ENCODE assay signal across 1 cellular context in genomic region chr16:8567355-8568230, GRCh38.
TF ChIP-seq lines count a peak whose summit lies in the region.

No MANE protein-coding gene starts in this region.

TF ChIP-seq in K562, 482 proteins besides CTCF, POLR2A, EP300 and RAD21 (continued from another document and continues in another):
- TF ChIP-seq, protein P1, sequence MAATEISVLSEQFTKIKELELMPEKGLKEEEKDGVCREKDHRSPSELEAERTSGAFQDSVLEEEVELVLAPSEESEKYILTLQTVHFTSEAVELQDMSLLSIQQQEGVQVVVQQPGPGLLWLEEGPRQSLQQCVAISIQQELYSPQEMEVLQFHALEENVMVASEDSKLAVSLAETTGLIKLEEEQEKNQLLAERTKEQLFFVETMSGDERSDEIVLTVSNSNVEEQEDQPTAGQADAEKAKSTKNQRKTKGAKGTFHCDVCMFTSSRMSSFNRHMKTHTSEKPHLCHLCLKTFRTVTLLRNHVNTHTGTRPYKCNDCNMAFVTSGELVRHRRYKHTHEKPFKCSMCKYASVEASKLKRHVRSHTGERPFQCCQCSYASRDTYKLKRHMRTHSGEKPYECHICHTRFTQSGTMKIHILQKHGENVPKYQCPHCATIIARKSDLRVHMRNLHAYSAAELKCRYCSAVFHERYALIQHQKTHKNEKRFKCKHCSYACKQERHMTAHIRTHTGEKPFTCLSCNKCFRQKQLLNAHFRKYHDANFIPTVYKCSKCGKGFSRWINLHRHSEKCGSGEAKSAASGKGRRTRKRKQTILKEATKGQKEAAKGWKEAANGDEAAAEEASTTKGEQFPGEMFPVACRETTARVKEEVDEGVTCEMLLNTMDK (IDR thresholded peaks at IDR 0.05; ENCODE audit: borderline replicate concordance, insufficient read depth, low read depth, low read length, poor library complexity, severe bottlenecking), result peak; percentile 89
- TF ChIP-seq TCF3 (CRISPR knock-in tag; IDR thresholded peaks at IDR 0.05), result no peak
- no peak for TF ChIP-seq PTRF (tag; IDR thresholded peaks at IDR 0.05)
- TF ChIP-seq POU5F1 (IDR thresholded peaks at IDR 0.05; ENCODE audit: borderline replicate concordance, low read depth, low read length, partially characterized antibody), result no peak
- TF ChIP-seq GTF2F1 (IDR thresholded peaks at IDR 0.05; ENCODE audit: low read depth, low read length), result no peak
- TF ChIP-seq TAF15 (IDR thresholded peaks at IDR 0.05; ENCODE audit: low read depth, low read length), result no peak
- no peak for TF ChIP-seq TCF7 (IDR thresholded peaks at IDR 0.05; ENCODE audit: borderline replicate concordance)
- no peak for TF ChIP-seq ZNF347 (CRISPR knock-in tag; IDR thresholded peaks at IDR 0.05; ENCODE audit: low read depth)
- peak; percentile 42; the same call in 1 of the 2 replicates for TF ChIP-seq JUN (IDR thresholded peaks at IDR 0.05; ENCODE audit: borderline replicate concordance, low read depth, low read length)
- no peak for TF ChIP-seq JUN (CRISPR knock-in tag; IDR thresholded peaks at IDR 0.05; ENCODE audit: borderline replicate concordance)
- no peak for TF ChIP-seq HEY1 (CRISPR knock-in tag; IDR thresholded peaks at IDR 0.05; ENCODE audit: borderline replicate concordance)
- no peak for TF ChIP-seq XRCC4 (IDR thresholded peaks at IDR 0.05; ENCODE audit: extremely low read depth, insufficient read depth, insufficient read length)
- TF ChIP-seq, protein P2, sequence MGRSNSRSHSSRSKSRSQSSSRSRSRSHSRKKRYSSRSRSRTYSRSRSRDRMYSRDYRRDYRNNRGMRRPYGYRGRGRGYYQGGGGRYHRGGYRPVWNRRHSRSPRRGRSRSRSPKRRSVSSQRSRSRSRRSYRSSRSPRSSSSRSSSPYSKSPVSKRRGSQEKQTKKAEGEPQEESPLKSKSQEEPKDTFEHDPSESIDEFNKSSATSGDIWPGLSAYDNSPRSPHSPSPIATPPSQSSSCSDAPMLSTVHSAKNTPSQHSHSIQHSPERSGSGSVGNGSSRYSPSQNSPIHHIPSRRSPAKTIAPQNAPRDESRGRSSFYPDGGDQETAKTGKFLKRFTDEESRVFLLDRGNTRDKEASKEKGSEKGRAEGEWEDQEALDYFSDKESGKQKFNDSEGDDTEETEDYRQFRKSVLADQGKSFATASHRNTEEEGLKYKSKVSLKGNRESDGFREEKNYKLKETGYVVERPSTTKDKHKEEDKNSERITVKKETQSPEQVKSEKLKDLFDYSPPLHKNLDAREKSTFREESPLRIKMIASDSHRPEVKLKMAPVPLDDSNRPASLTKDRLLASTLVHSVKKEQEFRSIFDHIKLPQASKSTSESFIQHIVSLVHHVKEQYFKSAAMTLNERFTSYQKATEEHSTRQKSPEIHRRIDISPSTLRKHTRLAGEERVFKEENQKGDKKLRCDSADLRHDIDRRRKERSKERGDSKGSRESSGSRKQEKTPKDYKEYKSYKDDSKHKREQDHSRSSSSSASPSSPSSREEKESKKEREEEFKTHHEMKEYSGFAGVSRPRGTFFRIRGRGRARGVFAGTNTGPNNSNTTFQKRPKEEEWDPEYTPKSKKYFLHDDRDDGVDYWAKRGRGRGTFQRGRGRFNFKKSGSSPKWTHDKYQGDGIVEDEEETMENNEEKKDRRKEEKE (IDR thresholded peaks at IDR 0.05; ENCODE audit: borderline replicate concordance in 1 of 2, control insufficient read depth in 1 of 2, low read depth in 2 of 2, low read length in 1 of 2), result no peak
- TF ChIP-seq ZNF717 (CRISPR knock-in tag; IDR thresholded peaks at IDR 0.05), result no peak
- no peak for TF ChIP-seq ZBTB5 (IDR thresholded peaks at IDR 0.05)
- TF ChIP-seq, protein P3, sequence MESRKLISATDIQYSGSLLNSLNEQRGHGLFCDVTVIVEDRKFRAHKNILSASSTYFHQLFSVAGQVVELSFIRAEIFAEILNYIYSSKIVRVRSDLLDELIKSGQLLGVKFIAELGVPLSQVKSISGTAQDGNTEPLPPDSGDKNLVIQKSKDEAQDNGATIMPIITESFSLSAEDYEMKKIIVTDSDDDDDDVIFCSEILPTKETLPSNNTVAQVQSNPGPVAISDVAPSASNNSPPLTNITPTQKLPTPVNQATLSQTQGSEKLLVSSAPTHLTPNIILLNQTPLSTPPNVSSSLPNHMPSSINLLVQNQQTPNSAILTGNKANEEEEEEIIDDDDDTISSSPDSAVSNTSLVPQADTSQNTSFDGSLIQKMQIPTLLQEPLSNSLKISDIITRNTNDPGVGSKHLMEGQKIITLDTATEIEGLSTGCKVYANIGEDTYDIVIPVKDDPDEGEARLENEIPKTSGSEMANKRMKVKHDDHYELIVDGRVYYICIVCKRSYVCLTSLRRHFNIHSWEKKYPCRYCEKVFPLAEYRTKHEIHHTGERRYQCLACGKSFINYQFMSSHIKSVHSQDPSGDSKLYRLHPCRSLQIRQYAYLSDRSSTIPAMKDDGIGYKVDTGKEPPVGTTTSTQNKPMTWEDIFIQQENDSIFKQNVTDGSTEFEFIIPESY (CRISPR knock-in tag; IDR thresholded peaks at IDR 0.05), result peak; percentile 69
- peak; percentile 70 for TF ChIP-seq KLF16 (IDR thresholded peaks at IDR 0.05)
- TF ChIP-seq ZC3H8 (IDR thresholded peaks at IDR 0.05), result no peak
- TF ChIP-seq, protein P4, sequence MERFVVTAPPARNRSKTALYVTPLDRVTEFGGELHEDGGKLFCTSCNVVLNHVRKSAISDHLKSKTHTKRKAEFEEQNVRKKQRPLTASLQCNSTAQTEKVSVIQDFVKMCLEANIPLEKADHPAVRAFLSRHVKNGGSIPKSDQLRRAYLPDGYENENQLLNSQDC (CRISPR knock-in tag; IDR thresholded peaks at IDR 0.05), result no peak
- TF ChIP-seq MNT (conservative IDR thresholded peaks at IDR 0.05), result peak in 1 of 2 experiments; percentile 16; a peak in 1 of 4 replicates
- TF ChIP-seq FOXA3 (CRISPR knock-in tag; conservative IDR thresholded peaks at IDR 0.05 in 1 of 2, IDR thresholded peaks at IDR 0.05 in 1 of 2), result no peak
- no peak for TF ChIP-seq BHLHE40 (IDR thresholded peaks at IDR 0.05; ENCODE audit: low read length)
- no peak for TF ChIP-seq SIN3A (IDR thresholded peaks at IDR 0.05; ENCODE audit: borderline replicate concordance in 2 of 2, control insufficient read depth in 1 of 2, low read depth in 2 of 2, low read length in 2 of 2)
- TF ChIP-seq SMARCA4 (IDR thresholded peaks at IDR 0.05), result no peak; the same call in 1 of the 2 replicates
- TF ChIP-seq TAL1 (IDR thresholded peaks at IDR 0.05), result no peak
- TF ChIP-seq ZNF277 (CRISPR knock-in tag; IDR thresholded peaks at IDR 0.05; ENCODE audit: borderline replicate concordance), result no peak
- no peak for TF ChIP-seq DMBX1 (CRISPR knock-in tag; IDR thresholded peaks at IDR 0.05; ENCODE audit: borderline replicate concordance)
- TF ChIP-seq, protein P5, sequence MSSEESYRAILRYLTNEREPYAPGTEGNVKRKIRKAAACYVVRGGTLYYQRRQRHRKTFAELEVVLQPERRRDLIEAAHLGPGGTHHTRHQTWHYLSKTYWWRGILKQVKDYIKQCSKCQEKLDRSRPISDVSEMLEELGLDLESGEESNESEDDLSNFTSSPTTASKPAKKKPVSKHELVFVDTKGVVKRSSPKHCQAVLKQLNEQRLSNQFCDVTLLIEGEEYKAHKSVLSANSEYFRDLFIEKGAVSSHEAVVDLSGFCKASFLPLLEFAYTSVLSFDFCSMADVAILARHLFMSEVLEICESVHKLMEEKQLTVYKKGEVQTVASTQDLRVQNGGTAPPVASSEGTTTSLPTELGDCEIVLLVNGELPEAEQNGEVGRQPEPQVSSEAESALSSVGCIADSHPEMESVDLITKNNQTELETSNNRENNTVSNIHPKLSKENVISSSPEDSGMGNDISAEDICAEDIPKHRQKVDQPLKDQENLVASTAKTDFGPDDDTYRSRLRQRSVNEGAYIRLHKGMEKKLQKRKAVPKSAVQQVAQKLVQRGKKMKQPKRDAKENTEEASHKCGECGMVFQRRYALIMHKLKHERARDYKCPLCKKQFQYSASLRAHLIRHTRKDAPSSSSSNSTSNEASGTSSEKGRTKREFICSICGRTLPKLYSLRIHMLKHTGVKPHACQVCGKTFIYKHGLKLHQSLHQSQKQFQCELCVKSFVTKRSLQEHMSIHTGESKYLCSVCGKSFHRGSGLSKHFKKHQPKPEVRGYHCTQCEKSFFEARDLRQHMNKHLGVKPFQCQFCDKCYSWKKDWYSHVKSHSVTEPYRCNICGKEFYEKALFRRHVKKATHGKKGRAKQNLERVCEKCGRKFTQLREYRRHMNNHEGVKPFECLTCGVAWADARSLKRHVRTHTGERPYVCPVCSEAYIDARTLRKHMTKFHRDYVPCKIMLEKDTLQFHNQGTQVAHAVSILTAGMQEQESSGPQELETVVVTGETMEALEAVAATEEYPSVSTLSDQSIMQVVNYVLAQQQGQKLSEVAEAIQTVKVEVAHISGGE (CRISPR knock-in tag; IDR thresholded peaks at IDR 0.05), result no peak
- TF ChIP-seq STAT6 (CRISPR knock-in tag; IDR thresholded peaks at IDR 0.05), result 0 out of 2 replicates have a peak, but pooled peaks have one; percentile 64
- TF ChIP-seq MCM3 (IDR thresholded peaks at IDR 0.05), result no peak
- TF ChIP-seq SNAPC5 (CRISPR knock-in tag; IDR thresholded peaks at IDR 0.05), result no peak
- no peak for TF ChIP-seq PURB (CRISPR knock-in tag; IDR thresholded peaks at IDR 0.05; ENCODE audit: low read depth)
- peak; percentile 53; the same call in 1 of the 2 replicates for TF ChIP-seq ARID2 (IDR thresholded peaks at IDR 0.05)
- TF ChIP-seq ZFX (CRISPR knock-in tag; IDR thresholded peaks at IDR 0.05), result no peak
- TF ChIP-seq MCM7 (IDR thresholded peaks at IDR 0.05), result no peak
- TF ChIP-seq, protein P6, sequence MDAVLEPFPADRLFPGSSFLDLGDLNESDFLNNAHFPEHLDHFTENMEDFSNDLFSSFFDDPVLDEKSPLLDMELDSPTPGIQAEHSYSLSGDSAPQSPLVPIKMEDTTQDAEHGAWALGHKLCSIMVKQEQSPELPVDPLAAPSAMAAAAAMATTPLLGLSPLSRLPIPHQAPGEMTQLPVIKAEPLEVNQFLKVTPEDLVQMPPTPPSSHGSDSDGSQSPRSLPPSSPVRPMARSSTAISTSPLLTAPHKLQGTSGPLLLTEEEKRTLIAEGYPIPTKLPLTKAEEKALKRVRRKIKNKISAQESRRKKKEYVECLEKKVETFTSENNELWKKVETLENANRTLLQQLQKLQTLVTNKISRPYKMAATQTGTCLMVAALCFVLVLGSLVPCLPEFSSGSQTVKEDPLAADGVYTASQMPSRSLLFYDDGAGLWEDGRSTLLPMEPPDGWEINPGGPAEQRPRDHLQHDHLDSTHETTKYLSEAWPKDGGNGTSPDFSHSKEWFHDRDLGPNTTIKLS (IDR thresholded peaks at IDR 0.05; ENCODE audit: borderline replicate concordance, low read depth), result no peak
- no peak for TF ChIP-seq FUS (optimal IDR thresholded peaks at IDR 0.05; ENCODE audit: low read depth, low read length)
- TF ChIP-seq KHSRP (IDR thresholded peaks at IDR 0.05), result no peak
- TF ChIP-seq ZNF589 (CRISPR knock-in tag; IDR thresholded peaks at IDR 0.05; ENCODE audit: low read depth), result no peak
- TF ChIP-seq GTF2E2 (tag; IDR thresholded peaks at IDR 0.05), result no peak
